Comparison of ENCODE assay signal across 9 cellular contexts in the genomic region with DNA sequence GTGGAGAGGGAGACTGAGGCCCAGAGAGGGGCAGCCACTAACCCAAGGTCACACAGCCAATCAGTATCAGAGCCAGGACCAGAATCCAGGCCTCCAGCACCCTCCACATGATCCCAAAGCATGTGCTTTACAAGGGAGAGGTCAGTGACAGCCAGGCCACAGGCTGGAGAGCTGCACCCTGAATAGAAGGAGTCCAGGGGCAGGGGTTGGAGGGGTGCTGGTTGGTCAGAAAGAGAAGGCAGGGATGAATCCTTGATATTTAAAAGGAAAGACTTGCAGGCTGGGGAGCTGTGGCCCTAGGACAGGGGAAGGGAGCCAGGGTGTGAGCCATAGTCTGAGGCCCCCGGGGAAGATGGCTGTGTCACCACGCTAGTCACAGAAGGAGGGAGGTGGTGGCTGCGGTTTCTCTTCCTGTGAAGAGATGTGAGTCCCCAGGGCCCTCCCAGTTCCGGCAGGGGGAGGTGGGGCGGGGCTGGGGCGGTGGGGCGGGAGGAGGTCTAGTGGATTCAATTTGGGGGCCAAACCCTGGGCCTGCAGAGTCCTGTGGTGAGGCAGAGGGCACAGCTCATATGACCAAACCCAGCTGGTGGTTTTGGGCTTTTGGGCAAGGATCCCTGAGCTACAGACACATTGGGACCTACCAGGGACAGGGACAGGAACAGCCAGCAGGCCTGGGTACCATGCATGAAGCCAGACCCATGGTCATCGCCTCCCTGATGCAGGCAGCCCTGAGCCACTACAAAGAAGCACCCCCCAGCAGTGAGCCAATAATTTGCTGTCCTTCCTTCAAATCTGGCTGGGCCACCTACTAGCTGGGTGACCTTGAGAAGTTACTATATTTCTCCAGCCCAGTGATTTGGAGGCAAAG. TPM values are rescaled to one million over a fixed set of nuclear protein-coding genes. Genes with fewer than 3 reads are reported as not detected.
DNase-seq lines count a peak whose midpoint lies in the region; ATAC-seq and TF ChIP-seq lines count a peak whose summit lies in the region.
"Had no signal": no experiment of that assay in that cellular context is flagged by ENCODE, and none has a peak within 500 bp of the region (broad histone marks: within the 10 kb centered on the region; RNA-seq: fewer than 3 reads in every experiment).

No MANE protein-coding gene starts in this region.

- H3K4me1 ChIP-seq in hepatocyte (ENCODE audit: insufficient read depth), result peaks cover 16% of the 10 kb centered on the region

- DNase-seq in Calu3, result no peak
- DNase-seq in activated T-helper 9 cell treated with anti-CD3 and anti-CD28 coated beads, Interleukin-2, amount 50 U/mL, for 16 hours (ENCODE audit: low read depth), result peak; percentile 87
- DNase-seq in left colon, result peak; percentile 70 to 72
- peak; percentile 80 for DNase-seq in stimulated activated CD8-positive, alpha-beta memory T cell treated with anti-CD3 and anti-CD28 coated beads, Interleukin-7, amount 100 ng/mL, for 24 hours (ENCODE audit: low read depth)
- DNase-seq in superior temporal gyrus (ENCODE audit: extremely low spot score), result no peak
- no peak for DNase-seq in hepatocyte (ENCODE audit: low spot score)

- no peak for TF ChIP-seq CTCF in Calu3 (IDR thresholded peaks at IDR 0.05; ENCODE audit: unreplicated experiment)
- no peak for TF ChIP-seq CTCF in hepatocyte (IDR thresholded peaks at IDR 0.05; ENCODE audit: poor library complexity)

- no peaks in the 10 kb centered on the region for H4K20me1 ChIP-seq in hepatocyte (ENCODE audit: insufficient read depth, poor library complexity, severe bottlenecking)

- no peaks in the 10 kb centered on the region for H3K79me2 ChIP-seq in hepatocyte

- no peaks in the 10 kb centered on the region for H3K27me3 Mint-ChIP-seq in Calu3 (ENCODE audit: unreplicated experiment)

- no peaks in the 10 kb centered on the region for H3K9me3 ChIP-seq in hepatocyte (ENCODE audit: low read depth)

- H3K4me3 Mint-ChIP-seq in Calu3 (ENCODE audit: low read depth, unreplicated experiment), result no peak overlapping the region

- 83% methylated on average over 7 of the region's 8 CpGs for WGBS in hepatocyte (ENCODE audit: low lambda C conversion rate, missing lambda C conversion rate)

- H3K9me2 ChIP-seq in hepatocyte (replicated peaks; ENCODE audit: insufficient read depth), result no peaks in the 10 kb centered on the region

- peaks cover 29% of the 10 kb centered on the region for H3K4me1 Mint-ChIP-seq in Calu3 (ENCODE audit: low read depth, unreplicated experiment)

- no peak overlapping the region for H3K4me2 ChIP-seq in hepatocyte

- H3K4me3 ChIP-seq in hepatocyte, result no peak overlapping the region

- peak overlapping the region; percentile 38 for H3K27ac Mint-ChIP-seq in Calu3 (ENCODE audit: unreplicated experiment)

- H3K9me3 Mint-ChIP-seq in Calu3 (ENCODE audit: low read depth, unreplicated experiment), result no peaks in the 10 kb centered on the region

- TF ChIP-seq POLR2A in Raji (IDR thresholded peaks at IDR 0.05; ENCODE audit: insufficient read depth, low read depth, low read length), result peak; percentile 49

- intact Hi-C loops in Calu3 (cut with micrococcal nuclease; ENCODE audit: unreplicated experiment) (no loop called here), left colon (cut with DNase I, micrococcal nuclease) (no loop called here)

- CTCF ChIA-PET in Calu3 (lab: Charles Lee), result interaction anchor here (0.6 to 0.8 kb wide), 3 partner anchors 13 to 333 kb away, joined by 3 read pairs; no protein-coding TSS in a partner anchor

- no peak overlapping the region for H2AFZ ChIP-seq in hepatocyte

- no peaks in the 10 kb centered on the region for H3K27me3 ChIP-seq in hepatocyte

- H3K36me3 ChIP-seq in hepatocyte (replicated peaks; ENCODE audit: insufficient read depth, low read depth), result no peaks in the 10 kb centered on the region

- BruUV-seq in Calu3 (replicated peaks; lab: Mats Ljungman, UMichigan), result no TSS peak

- ATAC-seq in HG02759 (IDR thresholded peaks at IDR 0.05; ENCODE audit: unreplicated experiment), result peak; percentile 64
- ATAC-seq in left colon, result peak; percentile 54

- H3K27ac ChIP-seq in hepatocyte, result no peak overlapping the region

- peaks cover 9% of the 10 kb centered on the region for H3K36me3 Mint-ChIP-seq in Calu3 (ENCODE audit: insufficient read depth, unreplicated experiment)

RNA-seq across cellular contexts. Expression of a gene that starts 14.0 kb away (rescaled TPM):
- total RNA-seq in Calu3 (2022), result 21.0 and 24.0 TPM in 2 replicates
- 10 to 100 TPM; 20.9 to 22.6 TPM for total RNA-seq in left colon
- total RNA-seq in hepatocyte, result 4.7 and 10.5 TPM in 2 replicates
- 9.9 and 11.3 TPM in 2 replicates for polyA plus RNA-seq in hepatocyte

RNA-seq across cellular contexts. Expression of a gene that starts 17.8 kb away (rescaled TPM):
- total RNA-seq in Calu3 (2022) (not detected in 2 replicates), left colon (under 1 TPM in 1 of 2 donors, not detected in 1; 0.17 TPM), hepatocyte (1.3 and 2.8 TPM in 2 replicates)
- polyA plus RNA-seq in hepatocyte, result 0.47 and 0.97 TPM in 2 replicates

RNA-seq across cellular contexts. Expression of a gene that starts 42.0 kb away (rescaled TPM):
- total RNA-seq in Calu3 (2022), result 6.2 and 7.5 TPM in 2 replicates
- total RNA-seq in left colon, result 10 to 100 TPM in 1 of 2 donors, 1 to 10 TPM in 1; 9.9 to 14.2 TPM
- total RNA-seq in hepatocyte, result 17.9 and 23.6 TPM in 2 replicates
- 29.7 and 39.1 TPM in 2 replicates for polyA plus RNA-seq in hepatocyte

RNA-seq across cellular contexts. Expression of a gene that starts 52.3 kb away (rescaled TPM):
- total RNA-seq in Calu3 (2022) (0.38 and 0.59 TPM in 2 replicates), left colon (10 to 100 TPM in 1 of 2 donors, 1 to 10 TPM in 1; 2.6 to 10.4 TPM), hepatocyte (0.57 and 0.96 TPM in 2 replicates)
- polyA plus RNA-seq in hepatocyte, result 0.24 and 0.94 TPM in 2 replicates
- total RNA-seq: H1 had no signal

Comparison
In these comparisons a context has a peak if more than half of its experiments do, and no peak if none do; other contexts are left out.
1. DNase-seq: peak in activated T-helper 9 cell treated with anti-CD3 and anti-CD28 coated beads, Interleukin-2, amount 50 U/mL, for 16 hours (single experiment), left colon (2 of 2) and stimulated activated CD8-positive, alpha-beta memory T cell treated with anti-CD3 and anti-CD28 coated beads, Interleukin-7, amount 100 ng/mL, for 24 hours (single experiment); none in Calu3 (single experiment), superior temporal gyrus (single experiment) and hepatocyte (single experiment).